Comparison of ENCODE assay signal across 8 cellular contexts in the genomic region with DNA sequence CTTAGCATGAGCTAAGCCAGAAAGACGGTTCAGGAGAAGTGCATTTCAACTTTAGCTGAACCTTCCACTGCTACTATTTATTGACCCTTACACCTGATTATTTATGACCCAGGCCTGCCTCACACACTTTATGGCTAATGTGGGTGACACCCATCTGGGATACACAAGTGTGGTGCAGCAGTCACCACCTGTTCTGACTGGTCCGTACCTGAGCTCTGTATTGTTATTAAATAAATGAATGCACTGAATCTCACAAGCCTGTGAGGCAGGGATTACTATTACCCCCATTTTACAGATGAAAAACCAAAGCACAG. TPM values are rescaled to one million over a fixed set of nuclear protein-coding genes. Genes with fewer than 3 reads are reported as not detected.
A peak's percentile ranks its signal among the peaks of the same experiment; 100 is the strongest.
DNase-seq lines count a peak whose midpoint lies in the region; ATAC-seq, FAIRE-seq and TF ChIP-seq lines count a peak whose summit lies in the region.

No MANE protein-coding gene starts in this region.

- H3K4me1 ChIP-seq in ACC112 (ENCODE audit: control insufficient read depth, insufficient read depth, low read length, unreplicated experiment) (peaks cover 66% of the 10 kb centered on the region), HEK293 (ENCODE audit: control insufficient read depth, insufficient read depth, low read length) (peaks cover 4% of the 10 kb centered on the region; the same call in 1 of the 2 replicates)

- CTCF ChIA-PET in HEK293 (lab: Yijun Ruan, JAX): interaction anchor here (0.7 to 2.1 kb wide), 5 partner anchors 19 to 213 kb away, joined by 3 to 11 read pairs (median 3); no protein-coding TSS in a partner anchor

- no peaks in the 10 kb centered on the region for H3K27me3 Mint-ChIP-seq in mesothelial cell of epicardium (ENCODE audit: low read depth)

- no peak overlapping the region for H2AFZ ChIP-seq in ACC112 (ENCODE audit: low read length, unreplicated experiment)

- in situ Hi-C loops in astrocyte of the spinal cord (cut with HindIII; ENCODE audit: low sequenced_read_pairs): no loop called here

- no peak for ATAC-seq in HG03565 (IDR thresholded peaks at IDR 0.05; ENCODE audit: unreplicated experiment)
- ATAC-seq in HG03159 (IDR thresholded peaks at IDR 0.05; ENCODE audit: unreplicated experiment): no peak

- no peaks in the 10 kb centered on the region for H3K27me3 ChIP-seq in ACC112 (ENCODE audit: insufficient read depth, low read length)

- H3K9me3 ChIP-seq in HEK293 (ENCODE audit: control insufficient read depth, insufficient read depth, low read depth, low read length): no peaks in the 10 kb centered on the region

- POLR2A ChIA-PET in HEK293 (lab: Yijun Ruan, JAX): interaction anchor here (0.6 to 1.4 kb wide), 4 partner anchors 16 to 758 kb away, joined by 3 to 7 read pairs (median 4); no protein-coding TSS in a partner anchor

- H3K79me2 ChIP-seq in ACC112 (ENCODE audit: control insufficient read depth, insufficient read depth, low read length, unreplicated experiment): peaks cover 64% of the 10 kb centered on the region

- peaks cover 79% of the 10 kb centered on the region for H3K4me1 Mint-ChIP-seq in mesothelial cell of epicardium

- peak overlapping the region; percentile 83 for H3K4me3 ChIP-seq in ACC112 (ENCODE audit: low read depth, low read length)
- peak overlapping the region; percentile 77 for H3K4me3 ChIP-seq in HEK293 (ENCODE audit: low read depth, low read length)
- peak overlapping the region; percentile 81 for H3K4me3 ChIP-seq in astrocyte of the spinal cord (ENCODE audit: low read depth, low read length)

- H3K9me3 Mint-ChIP-seq in mesothelial cell of epicardium: no peaks in the 10 kb centered on the region

- no peak for FAIRE-seq in HTR-8/SVneo (lab: Jason Lieb, UNC)

- TF ChIP-seq CTCF in HEK293 (tag by site-specific recombination; IDR thresholded peaks at IDR 0.05) (no peak), astrocyte of the spinal cord (IDR thresholded peaks at IDR 0.05; ENCODE audit: low read depth, low read length) (no peak), mesothelial cell of epicardium (IDR thresholded peaks at IDR 0.05; ENCODE audit: unreplicated experiment) (no peak)

- no peaks in the 10 kb centered on the region for H3K36me3 Mint-ChIP-seq in mesothelial cell of epicardium

- H3K27ac Mint-ChIP-seq in mesothelial cell of epicardium: peak overlapping the region; percentile 100

- H3K36me3 ChIP-seq in ACC112 (ENCODE audit: insufficient read depth, low read length) (no peaks in the 10 kb centered on the region), HEK293 (ENCODE audit: control insufficient read depth in 2 of 2, insufficient read depth in 1 of 2, low read length in 2 of 2) (peaks cover 0 to 7% of the 10 kb centered on the region in 2 experiments; a peak in 2 of 3 replicates)

- DNase-seq in astrocyte of the spinal cord (ENCODE audit: low read depth, low spot score) (no peak), mesothelial cell of epicardium (ENCODE audit: low spot score in 2 of 2, unreplicated experiment in 2 of 2) (no peak), HTR-8/SVneo (ENCODE audit: insufficient read length, low spot score) (no peak)
- no peak for DNase-seq in activated CD4-positive, alpha-beta T cell treated with anti-CD3 and anti-CD28 coated beads, Interleukin-2, amount 50 U/mL, for 4 hours

- peak overlapping the region; percentile 93 for H3K4me3 Mint-ChIP-seq in mesothelial cell of epicardium

- H3K27ac ChIP-seq in ACC112 (ENCODE audit: low read depth, low read length) (peak overlapping the region; percentile 74), HEK293 (ENCODE audit: extremely low read depth, low read depth, low read length) (peak overlapping the region; percentile 76)

TF ChIP-seq in HEK293, 187 proteins besides CTCF, POLR2A, EP300 and RAD21 (continues in another document):
- TF ChIP-seq ZNF768 (tag by site-specific recombination; IDR thresholded peaks at IDR 0.05) (no peak), MYNN (tag by site-specific recombination; IDR thresholded peaks at IDR 0.05; ENCODE audit: borderline replicate concordance) (no peak), ZNF366 (tag by site-specific recombination; conservative IDR thresholded peaks at IDR 0.05) (0 out of 2 replicates have a peak, but pooled peaks have one; percentile 37), ZBTB20 (tag by site-specific recombination; IDR thresholded peaks at IDR 0.05) (peak; percentile 65; the same call in 1 of the 2 replicates), ZNF37A (tag by site-specific recombination; IDR thresholded peaks at IDR 0.05) (no peak), ZNF548 (tag by site-specific recombination; IDR thresholded peaks at IDR 0.05) (no peak), ZNF132 (tag by site-specific recombination; IDR thresholded peaks at IDR 0.05; ENCODE audit: borderline replicate concordance) (no peak), ZFP3 (tag by site-specific recombination; IDR thresholded peaks at IDR 0.05; ENCODE audit: low read depth) (no peak), ZNF76 (tag by site-specific recombination; IDR thresholded peaks at IDR 0.05; ENCODE audit: borderline replicate concordance, low read depth) (no peak), KLF9 (tag by site-specific recombination; IDR thresholded peaks at IDR 0.05; ENCODE audit: low read depth) (peak; percentile 8; the same call in 1 of the 2 replicates), ZFP37 (tag by site-specific recombination; IDR thresholded peaks at IDR 0.05) (0 out of 2 replicates have a peak, but pooled peaks have one; percentile 19), ZNF521 (tag by site-specific recombination; IDR thresholded peaks at IDR 0.05) (no peak)
- TF ChIP-seq, protein P1, sequence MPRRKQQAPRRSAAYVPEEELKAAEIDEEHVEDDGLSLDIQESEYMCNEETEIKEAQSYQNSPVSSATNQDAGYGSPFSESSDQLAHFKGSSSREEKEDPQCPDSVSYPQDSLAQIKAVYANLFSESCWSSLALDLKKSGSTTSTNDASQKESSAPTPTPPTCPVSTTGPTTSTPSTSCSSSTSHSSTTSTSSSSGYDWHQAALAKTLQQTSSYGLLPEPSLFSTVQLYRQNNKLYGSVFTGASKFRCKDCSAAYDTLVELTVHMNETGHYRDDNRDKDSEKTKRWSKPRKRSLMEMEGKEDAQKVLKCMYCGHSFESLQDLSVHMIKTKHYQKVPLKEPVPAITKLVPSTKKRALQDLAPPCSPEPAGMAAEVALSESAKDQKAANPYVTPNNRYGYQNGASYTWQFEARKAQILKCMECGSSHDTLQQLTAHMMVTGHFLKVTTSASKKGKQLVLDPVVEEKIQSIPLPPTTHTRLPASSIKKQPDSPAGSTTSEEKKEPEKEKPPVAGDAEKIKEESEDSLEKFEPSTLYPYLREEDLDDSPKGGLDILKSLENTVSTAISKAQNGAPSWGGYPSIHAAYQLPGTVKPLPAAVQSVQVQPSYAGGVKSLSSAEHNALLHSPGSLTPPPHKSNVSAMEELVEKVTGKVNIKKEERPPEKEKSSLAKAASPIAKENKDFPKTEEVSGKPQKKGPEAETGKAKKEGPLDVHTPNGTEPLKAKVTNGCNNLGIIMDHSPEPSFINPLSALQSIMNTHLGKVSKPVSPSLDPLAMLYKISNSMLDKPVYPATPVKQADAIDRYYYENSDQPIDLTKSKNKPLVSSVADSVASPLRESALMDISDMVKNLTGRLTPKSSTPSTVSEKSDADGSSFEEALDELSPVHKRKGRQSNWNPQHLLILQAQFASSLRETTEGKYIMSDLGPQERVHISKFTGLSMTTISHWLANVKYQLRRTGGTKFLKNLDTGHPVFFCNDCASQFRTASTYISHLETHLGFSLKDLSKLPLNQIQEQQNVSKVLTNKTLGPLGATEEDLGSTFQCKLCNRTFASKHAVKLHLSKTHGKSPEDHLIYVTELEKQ (tag by site-specific recombination; IDR thresholded peaks at IDR 0.05; ENCODE audit: borderline replicate concordance): no peak
- TF ChIP-seq, protein P2, sequence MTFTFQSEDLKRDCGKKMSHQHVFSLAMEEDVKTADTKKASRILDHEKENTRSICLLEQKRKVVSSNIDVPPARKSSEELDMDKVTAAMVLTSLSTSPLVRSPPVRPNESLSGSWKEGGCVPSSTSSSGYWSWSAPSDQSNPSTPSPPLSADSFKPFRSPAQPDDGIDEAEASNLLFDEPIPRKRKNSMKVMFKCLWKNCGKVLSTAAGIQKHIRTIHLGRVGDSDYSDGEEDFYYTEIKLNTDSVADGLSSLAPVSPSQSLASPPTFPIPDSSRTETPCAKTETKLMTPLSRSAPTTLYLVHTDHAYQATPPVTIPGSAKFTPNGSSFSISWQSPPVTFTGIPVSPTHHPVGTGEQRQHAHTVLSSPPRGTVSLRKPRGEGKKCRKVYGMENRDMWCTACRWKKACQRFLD (tag by site-specific recombination; IDR thresholded peaks at IDR 0.05): no peak
- TF ChIP-seq, protein P3, sequence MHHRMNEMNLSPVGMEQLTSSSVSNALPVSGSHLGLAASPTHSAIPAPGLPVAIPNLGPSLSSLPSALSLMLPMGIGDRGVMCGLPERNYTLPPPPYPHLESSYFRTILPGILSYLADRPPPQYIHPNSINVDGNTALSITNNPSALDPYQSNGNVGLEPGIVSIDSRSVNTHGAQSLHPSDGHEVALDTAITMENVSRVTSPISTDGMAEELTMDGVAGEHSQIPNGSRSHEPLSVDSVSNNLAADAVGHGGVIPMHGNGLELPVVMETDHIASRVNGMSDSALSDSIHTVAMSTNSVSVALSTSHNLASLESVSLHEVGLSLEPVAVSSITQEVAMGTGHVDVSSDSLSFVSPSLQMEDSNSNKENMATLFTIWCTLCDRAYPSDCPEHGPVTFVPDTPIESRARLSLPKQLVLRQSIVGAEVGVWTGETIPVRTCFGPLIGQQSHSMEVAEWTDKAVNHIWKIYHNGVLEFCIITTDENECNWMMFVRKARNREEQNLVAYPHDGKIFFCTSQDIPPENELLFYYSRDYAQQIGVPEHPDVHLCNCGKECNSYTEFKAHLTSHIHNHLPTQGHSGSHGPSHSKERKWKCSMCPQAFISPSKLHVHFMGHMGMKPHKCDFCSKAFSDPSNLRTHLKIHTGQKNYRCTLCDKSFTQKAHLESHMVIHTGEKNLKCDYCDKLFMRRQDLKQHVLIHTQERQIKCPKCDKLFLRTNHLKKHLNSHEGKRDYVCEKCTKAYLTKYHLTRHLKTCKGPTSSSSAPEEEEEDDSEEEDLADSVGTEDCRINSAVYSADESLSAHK (tag by site-specific recombination; IDR thresholded peaks at IDR 0.05): no peak

RNA-seq across cellular contexts. Expression of gene ANXA11, which starts 1.5 kb away (rescaled TPM):
- 215 to 238 TPM (median 226 TPM) in 3 replicates for total RNA-seq in mesothelial cell of epicardium
